24 cellular contexts compared by ENCODE assay signal in genomic region chr11:68351450-68352275, GRCh38. TPM values are rescaled to one million over a fixed set of nuclear protein-coding genes. Genes with fewer than 3 reads are reported as not detected.
DNase-seq lines count a peak whose midpoint lies in the region; ATAC-seq and TF ChIP-seq lines count a peak whose summit lies in the region.
"Had no signal": no experiment of that assay in that cellular context is flagged by ENCODE, and none has a peak within 500 bp of the region (broad histone marks: within the 10 kb centered on the region; RNA-seq: fewer than 3 reads in every experiment).

No MANE protein-coding gene starts in this region.

- peaks cover 0 to 2% (median 0%) of the 10 kb centered on the region in 4 donors for H3K36me3 ChIP-seq in upper lobe of left lung
- H3K36me3 ChIP-seq: pancreas had no signal

- TF ChIP-seq CTCF in chondrocyte (IDR thresholded peaks at IDR 0.05) (peak; percentile 26), nephron (IDR thresholded peaks at IDR 0.05; ENCODE audit: unreplicated experiment in 3 of 3) (no peak), upper lobe of left lung (IDR thresholded peaks at IDR 0.05) (no peak), Calu3 (IDR thresholded peaks at IDR 0.05; ENCODE audit: unreplicated experiment) (no peak)

- CTCF ChIA-PET in activated naive CD4-positive, alpha-beta T cell treated with anti-CD3 and anti-CD28 coated beads, Interleukin-2, amount 10 ng/mL, durations not matched to agents 7 days and 5 days (lab: Charles Lee), result no interaction called here
- CTCF ChIA-PET in Calu3 (lab: Charles Lee), result interaction anchor here (0.6 to 1.2 kb wide), 2 partner anchors 205 to 697 kb away, joined by 3 to 4 read pairs; partner anchors contain the start of gene TPCN2

- intact Hi-C loops in Calu3 (cut with micrococcal nuclease; ENCODE audit: unreplicated experiment), result no loop called here

- WGBS in upper lobe of left lung, 2 donors, result 91 to 93% methylated on average over 27 to 32 of the region's 32 CpGs

- H3K4me1 Mint-ChIP-seq in activated naive CD4-positive, alpha-beta T cell treated with anti-CD3 and anti-CD28 coated beads, Interleukin-2, amount 10 ng/mL, durations not matched to agents 7 days and 5 days, result peaks cover 11% of the 10 kb centered on the region
- peaks cover 53% of the 10 kb centered on the region for H3K4me1 Mint-ChIP-seq in chondrocyte (ENCODE audit: low read depth)
- peaks cover 41% of the 10 kb centered on the region for H3K4me1 Mint-ChIP-seq in nephron
- peaks cover 34% of the 10 kb centered on the region for H3K4me1 Mint-ChIP-seq in Calu3 (ENCODE audit: low read depth, unreplicated experiment)

- no peak for TF ChIP-seq POLR2A in upper lobe of left lung (IDR thresholded peaks at IDR 0.05)

- peaks cover 27 to 57% (median 33%) of the 10 kb centered on the region in 4 donors for H3K4me1 ChIP-seq in upper lobe of left lung

- no peaks in the 10 kb centered on the region for H3K27me3 ChIP-seq in upper lobe of left lung
- H3K27me3 ChIP-seq: pancreas had no signal

- H3K4me3 ChIP-seq in upper lobe of left lung, result no peak overlapping the region
- H3K4me3 ChIP-seq: pancreas had no signal

- H3K36me3 Mint-ChIP-seq in activated naive CD4-positive, alpha-beta T cell treated with anti-CD3 and anti-CD28 coated beads, Interleukin-2, amount 10 ng/mL, durations not matched to agents 7 days and 5 days, result peaks cover 4% of the 10 kb centered on the region
- H3K36me3 Mint-ChIP-seq in activated naive CD4-positive, alpha-beta T cell treated with anti-CD3 and anti-CD28 coated beads, Interleukin-2, amount 50 U/mL, for 72 hours, result no peaks in the 10 kb centered on the region
- H3K36me3 Mint-ChIP-seq in chondrocyte (ENCODE audit: low read depth), result peaks cover 5% of the 10 kb centered on the region
- peaks cover 37% of the 10 kb centered on the region for H3K36me3 Mint-ChIP-seq in nephron (ENCODE audit: low read depth)
- H3K36me3 Mint-ChIP-seq in Calu3 (ENCODE audit: insufficient read depth, unreplicated experiment), result peaks cover 25% of the 10 kb centered on the region

- no peak for TF ChIP-seq EP300 in upper lobe of left lung (IDR thresholded peaks at IDR 0.05)

- no peak overlapping the region for H3K4me3 Mint-ChIP-seq in activated naive CD4-positive, alpha-beta T cell treated with anti-CD3 and anti-CD28 coated beads, Interleukin-2, amount 10 ng/mL, durations not matched to agents 7 days and 5 days
- H3K4me3 Mint-ChIP-seq in chondrocyte (ENCODE audit: unreplicated experiment) (no peak overlapping the region), nephron (no peak overlapping the region), Calu3 (ENCODE audit: low read depth, unreplicated experiment) (no peak overlapping the region)
- H3K4me3 Mint-ChIP-seq: activated CD4-positive, alpha-beta memory T cell treated with anti-CD3 and anti-CD28 coated beads, Interleukin-2, amount 10 ng/mL, durations not matched to agents 7 days and 5 days; dendritic cell treated with granulocyte-macrophage colony-stimulating factor and Interleukin-4, amounts not matched to agents 40 ng/mL and 50 ng/mL, for 4 days; IgD-negative memory B cell; T-helper 1 cell treated with Interleukin-12 subunit alpha and Interleukin-12 subunit beta and Interleukin-4 antibody, amounts not matched to agents 30 μg/mL and 1 μg/mL, for 36 hours had no signal

- H3K27ac Mint-ChIP-seq in activated naive CD4-positive, alpha-beta T cell treated with anti-CD3 and anti-CD28 coated beads, Interleukin-2, amount 10 ng/mL, durations not matched to agents 7 days and 5 days, result peak overlapping the region; percentile 49
- H3K27ac Mint-ChIP-seq in activated naive CD4-positive, alpha-beta T cell treated with anti-CD3 and anti-CD28 coated beads, Interleukin-2, amount 50 U/mL, for 72 hours, result peak overlapping the region in 1 of 2 donors; percentile 27
- H3K27ac Mint-ChIP-seq in chondrocyte (ENCODE audit: unreplicated experiment), result no peak overlapping the region
- peak overlapping the region in 2 of 3 experiments; percentile 43 to 61 for H3K27ac Mint-ChIP-seq in nephron
- H3K27ac Mint-ChIP-seq in Calu3 (ENCODE audit: unreplicated experiment), result no peak overlapping the region
- H3K27ac Mint-ChIP-seq: activated CD4-positive, alpha-beta memory T cell treated with anti-CD3 and anti-CD28 coated beads, Interleukin-2, amount 10 ng/mL, durations not matched to agents 7 days and 5 days; dendritic cell treated with granulocyte-macrophage colony-stimulating factor and Interleukin-4, amounts not matched to agents 40 ng/mL and 50 ng/mL, for 4 days had no signal

- no peak for DNase-seq in activated naive CD4-positive, alpha-beta T cell treated with anti-CD3 and anti-CD28 coated beads, Interleukin-2, amount 10 ng/mL, durations not matched to agents 7 days and 5 days
- DNase-seq in activated naive CD4-positive, alpha-beta T cell treated with anti-CD3 and anti-CD28 coated beads, Interleukin-2, amount 50 U/mL, for 72 hours (ENCODE audit: low spot score in 2 of 2), result no peak
- no peak for DNase-seq in chondrocyte (ENCODE audit: low spot score)
- peak in 1 of 2 donors; percentile 75 for DNase-seq in upper lobe of left lung
- no peak for DNase-seq in NOMO-1 treated with dmso at 0.1 percent for 144 hours (lab: John Stamatoyannopoulos, UW; ENCODE audit: unreplicated experiment)
- no peak for DNase-seq in NCI-H774 (lab: John Stamatoyannopoulos, UW)
- DNase-seq in Calu3, result no peak
- DNase-seq: 8988T; activated CD4-positive, alpha-beta memory T cell treated with anti-CD3 and anti-CD28 coated beads, Interleukin-2, amount 10 ng/mL, durations not matched to agents 7 days and 5 days; activated naive CD4-positive, alpha-beta T cell treated with Interleukin-2 at 50 U/mL for 16 hours; activated T-cell treated with anti-CD3 and anti-CD28 coated beads, Interleukin-2, amount 50 U/mL, for 1 hour; NCI-H1930; NCI-H446 treated with DMSO at 0.1 percent for 48 hours; pancreas; SHP77 treated with DMSO at 0.1 percent for 48 hours; small intestine; stimulated activated CD4-positive, alpha-beta T cell treated with anti-CD3 and anti-CD28 coated beads, Interleukin-4, amount 100 ng/mL, for 1 hour; substantia nigra; WERI-Rb-1 had no signal

- peak overlapping the region in 3 of 4 donors; percentile 11 to 83 (median 80) for H3K27ac ChIP-seq in upper lobe of left lung
- H3K27ac ChIP-seq: epithelial cell of prostate, pancreas, WERI-Rb-1 had no signal

- H3K27me3 Mint-ChIP-seq in activated naive CD4-positive, alpha-beta T cell treated with anti-CD3 and anti-CD28 coated beads, Interleukin-2, amount 10 ng/mL, durations not matched to agents 7 days and 5 days, result no peaks in the 10 kb centered on the region
- no peaks in the 10 kb centered on the region for H3K27me3 Mint-ChIP-seq in chondrocyte (ENCODE audit: low read depth)
- no peaks in the 10 kb centered on the region for H3K27me3 Mint-ChIP-seq in nephron (ENCODE audit: low read depth)
- H3K27me3 Mint-ChIP-seq in Calu3 (ENCODE audit: unreplicated experiment), result no peaks in the 10 kb centered on the region

- BruUV-seq in Calu3 (replicated peaks; lab: Mats Ljungman, UMichigan), result no TSS peak

- no peak for ATAC-seq in activated naive CD4-positive, alpha-beta T cell treated with anti-CD3 and anti-CD28 coated beads, Interleukin-2, amount 50 U/mL, for 72 hours
- ATAC-seq in upper lobe of left lung (ENCODE audit: low FRiP score in 2 of 2), result no peak
- ATAC-seq: pancreas had no signal

- H3K9me3 ChIP-seq in upper lobe of left lung, result no peaks in the 10 kb centered on the region
- H3K9me3 ChIP-seq: pancreas had no signal

- H3K9me3 Mint-ChIP-seq in activated naive CD4-positive, alpha-beta T cell treated with anti-CD3 and anti-CD28 coated beads, Interleukin-2, amount 10 ng/mL, durations not matched to agents 7 days and 5 days, result no peaks in the 10 kb centered on the region
- H3K9me3 Mint-ChIP-seq in activated naive CD4-positive, alpha-beta T cell treated with anti-CD3 and anti-CD28 coated beads, Interleukin-2, amount 50 U/mL, for 72 hours, result no peaks in the 10 kb centered on the region
- no peaks in the 10 kb centered on the region for H3K9me3 Mint-ChIP-seq in chondrocyte (ENCODE audit: low read depth)
- H3K9me3 Mint-ChIP-seq in nephron, result no peaks in the 10 kb centered on the region
- H3K9me3 Mint-ChIP-seq in Calu3 (ENCODE audit: low read depth, unreplicated experiment), result no peaks in the 10 kb centered on the region
- H3K9me3 Mint-ChIP-seq: activated CD4-positive, alpha-beta memory T cell treated with anti-CD3 and anti-CD28 coated beads, Interleukin-2, amount 10 ng/mL, durations not matched to agents 7 days and 5 days; dendritic cell treated with granulocyte-macrophage colony-stimulating factor and Interleukin-4, amounts not matched to agents 40 ng/mL and 50 ng/mL, for 4 days; IgD-negative memory B cell; T-helper 1 cell treated with Interleukin-12 subunit alpha and Interleukin-12 subunit beta and Interleukin-4 antibody, amounts not matched to agents 30 μg/mL and 1 μg/mL, for 36 hours had no signal

RNA-seq across cellular contexts. Expression of gene LRP5, which starts 39.3 kb away (rescaled TPM):
- total RNA-seq in activated naive CD4-positive, alpha-beta T cell treated with anti-CD3 and anti-CD28 coated beads, Interleukin-2, amount 50 U/mL, for 72 hours, result 10 to 100 TPM in 1 of 2 donors, 1 to 10 TPM in 1; 8.7 to 14.1 TPM
- total RNA-seq in chondrocyte (38.7 to 61.0 TPM (median 47.2 TPM) in 3 replicates), upper lobe of left lung (10 to 100 TPM; 51.5 to 79.4 (median 67.6) TPM), Calu3 (2022) (64.8 and 82.0 TPM in 2 replicates)

Comparison
In these comparisons a context has a peak if more than half of its experiments do, and no peak if none do; other contexts are left out.
1. H3K27ac Mint-ChIP-seq: peak in activated naive CD4-positive, alpha-beta T cell treated with anti-CD3 and anti-CD28 coated beads, Interleukin-2, amount 10 ng/mL, durations not matched to agents 7 days and 5 days (single experiment) and nephron (2 of 3); none in chondrocyte (single experiment) and Calu3 (single experiment).